In the genomic region with DNA sequence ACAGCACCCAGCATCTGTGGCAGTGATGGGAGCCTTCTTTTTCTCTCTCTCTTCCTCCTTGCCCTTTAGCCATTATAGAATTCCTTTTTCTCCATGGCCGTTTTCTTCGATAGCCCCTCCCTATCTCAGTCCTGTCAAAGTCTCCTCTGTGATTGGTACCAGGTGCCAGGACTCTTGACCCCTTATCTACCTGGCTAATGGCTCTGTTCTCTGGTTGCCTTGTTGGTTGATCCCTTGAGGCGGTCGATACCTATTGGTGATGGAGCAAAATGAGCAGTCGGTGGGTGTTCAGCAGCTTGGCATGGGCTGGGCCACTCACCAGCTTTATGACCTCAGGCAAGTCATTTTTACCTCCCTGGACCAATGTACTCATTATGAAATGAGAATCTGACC, we compare ENCODE assay signal across 8 cellular contexts. TPM values are rescaled to one million over a fixed set of nuclear protein-coding genes. Genes with fewer than 3 reads are reported as not detected.
A peak's percentile ranks its signal among the peaks of the same experiment; 100 is the strongest.
DNase-seq lines count a peak whose midpoint lies in the region; ATAC-seq and TF ChIP-seq lines count a peak whose summit lies in the region.

No MANE protein-coding gene starts in this region.

- peak overlapping the region; percentile 95 to 98 for H3K4me3 Mint-ChIP-seq in activated T-cell treated with anti-CD3 and anti-CD28 coated beads, Interleukin-2, amount 50 U/mL, for 72 hours
- H3K4me3 Mint-ChIP-seq in WTC11 = peak overlapping the region; percentile 89
- H3K4me3 Mint-ChIP-seq in stimulated activated memory B cell treated with anti-CD40 and anti-IgM and Interleukin-4, amounts not matched to agents 10 μg/mL and 1 μg/mL and 100 μg/mL, for 72 hours = peak overlapping the region; percentile 32

- peak overlapping the region; percentile 91 for H3K4me3 ChIP-seq in hepatocyte

- H3K36me3 Mint-ChIP-seq in activated T-cell treated with anti-CD3 and anti-CD28 coated beads, Interleukin-2, amount 50 U/mL, for 72 hours (ENCODE audit: insufficient read depth in 2 of 2) = peaks cover 21 to 36% of the 10 kb centered on the region in 2 donors
- H3K36me3 Mint-ChIP-seq in WTC11 = peaks cover 9% of the 10 kb centered on the region
- H3K36me3 Mint-ChIP-seq in stimulated activated memory B cell treated with anti-CD40 and anti-IgM and Interleukin-4, amounts not matched to agents 10 μg/mL and 1 μg/mL and 100 μg/mL, for 72 hours = peaks cover 11% of the 10 kb centered on the region

- DNase-seq in activated T-cell treated with anti-CD3 and anti-CD28 coated beads, Interleukin-2, amount 50 U/mL, for 72 hours = no peak
- no peak for DNase-seq in activated T-cell treated with anti-CD3 and anti-CD28 coated beads for 4 hours
- DNase-seq in WTC11 (ENCODE audit: low spot score) = no peak
- no peak for DNase-seq in hepatocyte (ENCODE audit: low spot score)
- no peak for DNase-seq in GF-D8 (lab: John Stamatoyannopoulos, UW)
- no peak for DNase-seq in NCI-H1694 (lab: John Stamatoyannopoulos, UW)

- peak overlapping the region; percentile 93 for H3K27ac Mint-ChIP-seq in activated T-cell treated with anti-CD3 and anti-CD28 coated beads, Interleukin-2, amount 50 U/mL, for 72 hours
- H3K27ac Mint-ChIP-seq in WTC11 = no peak overlapping the region
- H3K27ac Mint-ChIP-seq in stimulated activated memory B cell treated with anti-CD40 and anti-IgM and Interleukin-4, amounts not matched to agents 10 μg/mL and 1 μg/mL and 100 μg/mL, for 72 hours = no peak overlapping the region

- H2AFZ ChIP-seq in hepatocyte = no peak overlapping the region

- H3K79me2 ChIP-seq in hepatocyte = peaks cover 43% of the 10 kb centered on the region

- CTCF ChIA-PET in WTC11 (lab: Charles Lee) = interaction anchor here (1.0 to 3.6 kb wide), 7 partner anchors 20 to 155 kb away, joined by 3 to 17 read pairs (median 5); no protein-coding TSS in a partner anchor

- H3K27ac ChIP-seq in hepatocyte = no peak overlapping the region

- TF ChIP-seq CTCF in WTC11 (IDR thresholded peaks at IDR 0.05) (no peak), hepatocyte (IDR thresholded peaks at IDR 0.05; ENCODE audit: poor library complexity) (no peak)

- peaks cover 33% of the 10 kb centered on the region for H3K27me3 Mint-ChIP-seq in activated T-cell treated with anti-CD3 and anti-CD28 coated beads, Interleukin-2, amount 50 U/mL, for 72 hours (ENCODE audit: low read depth)
- H3K27me3 Mint-ChIP-seq in WTC11 (ENCODE audit: low read depth) = peaks cover 44% of the 10 kb centered on the region
- peaks cover 41% of the 10 kb centered on the region for H3K27me3 Mint-ChIP-seq in stimulated activated memory B cell treated with anti-CD40 and anti-IgM and Interleukin-4, amounts not matched to agents 10 μg/mL and 1 μg/mL and 100 μg/mL, for 72 hours

- no peaks in the 10 kb centered on the region for H3K9me3 ChIP-seq in hepatocyte (ENCODE audit: low read depth)

- no peaks in the 10 kb centered on the region for H3K36me3 ChIP-seq in hepatocyte (replicated peaks; ENCODE audit: insufficient read depth, low read depth)

- ATAC-seq in activated T-cell treated with anti-CD3 and anti-CD28 coated beads, Interleukin-2, amount 50 U/mL, for 72 hours (replicated peaks in 1 of 2) = no peak
- ATAC-seq in WTC11 (no peak), HG02938 (IDR thresholded peaks at IDR 0.05; ENCODE audit: unreplicated experiment) (no peak)
- no peak for ATAC-seq in stimulated activated memory B cell treated with anti-CD40 and anti-IgM and Interleukin-4, amounts not matched to agents 10 μg/mL and 1 μg/mL and 100 μg/mL, for 72 hours

- no peaks in the 10 kb centered on the region for H3K27me3 ChIP-seq in hepatocyte

- 55% methylated on average over 5 of the region's 5 CpGs for WGBS in hepatocyte (ENCODE audit: low lambda C conversion rate, missing lambda C conversion rate)

- H3K4me2 ChIP-seq in hepatocyte = peak overlapping the region; percentile 86

- H3K9me2 ChIP-seq in hepatocyte (replicated peaks; ENCODE audit: insufficient read depth) = no peaks in the 10 kb centered on the region

- peaks cover 23% of the 10 kb centered on the region for H4K20me1 ChIP-seq in hepatocyte (ENCODE audit: insufficient read depth, poor library complexity, severe bottlenecking)

- H3K4me1 ChIP-seq in hepatocyte (ENCODE audit: insufficient read depth) = peaks cover 23% of the 10 kb centered on the region

- no peaks in the 10 kb centered on the region for H3K9me3 Mint-ChIP-seq in activated T-cell treated with anti-CD3 and anti-CD28 coated beads, Interleukin-2, amount 50 U/mL, for 72 hours
- H3K9me3 Mint-ChIP-seq in WTC11 = no peaks in the 10 kb centered on the region
- H3K9me3 Mint-ChIP-seq in stimulated activated memory B cell treated with anti-CD40 and anti-IgM and Interleukin-4, amounts not matched to agents 10 μg/mL and 1 μg/mL and 100 μg/mL, for 72 hours = no peaks in the 10 kb centered on the region

- H3K4me1 Mint-ChIP-seq in activated T-cell treated with anti-CD3 and anti-CD28 coated beads, Interleukin-2, amount 50 U/mL, for 72 hours (ENCODE audit: low read depth) = peaks cover 65% of the 10 kb centered on the region
- H3K4me1 Mint-ChIP-seq in WTC11 = peaks cover 67% of the 10 kb centered on the region
- peaks cover 44% of the 10 kb centered on the region for H3K4me1 Mint-ChIP-seq in stimulated activated memory B cell treated with anti-CD40 and anti-IgM and Interleukin-4, amounts not matched to agents 10 μg/mL and 1 μg/mL and 100 μg/mL, for 72 hours

- POLR2A ChIA-PET in WTC11 (lab: Charles Lee) = interaction anchor here (0.6 to 1.4 kb wide), 2 partner anchors 10 to 55 kb away, joined by 3 read pairs; no protein-coding TSS in a partner anchor

TF ChIP-seq in WTC11, 78 proteins besides CTCF, POLR2A, EP300 and RAD21:
- TF ChIP-seq MXD4 (CRISPR knock-in tag; IDR thresholded peaks at IDR 0.05; ENCODE audit: borderline replicate concordance) = no peak
- no peak for TF ChIP-seq ELF4 (CRISPR knock-in tag; IDR thresholded peaks at IDR 0.05; ENCODE audit: low read depth)
- TF ChIP-seq GTF2I (CRISPR knock-in tag; conservative IDR thresholded peaks at IDR 0.05) = no peak
- TF ChIP-seq, protein P1, sequence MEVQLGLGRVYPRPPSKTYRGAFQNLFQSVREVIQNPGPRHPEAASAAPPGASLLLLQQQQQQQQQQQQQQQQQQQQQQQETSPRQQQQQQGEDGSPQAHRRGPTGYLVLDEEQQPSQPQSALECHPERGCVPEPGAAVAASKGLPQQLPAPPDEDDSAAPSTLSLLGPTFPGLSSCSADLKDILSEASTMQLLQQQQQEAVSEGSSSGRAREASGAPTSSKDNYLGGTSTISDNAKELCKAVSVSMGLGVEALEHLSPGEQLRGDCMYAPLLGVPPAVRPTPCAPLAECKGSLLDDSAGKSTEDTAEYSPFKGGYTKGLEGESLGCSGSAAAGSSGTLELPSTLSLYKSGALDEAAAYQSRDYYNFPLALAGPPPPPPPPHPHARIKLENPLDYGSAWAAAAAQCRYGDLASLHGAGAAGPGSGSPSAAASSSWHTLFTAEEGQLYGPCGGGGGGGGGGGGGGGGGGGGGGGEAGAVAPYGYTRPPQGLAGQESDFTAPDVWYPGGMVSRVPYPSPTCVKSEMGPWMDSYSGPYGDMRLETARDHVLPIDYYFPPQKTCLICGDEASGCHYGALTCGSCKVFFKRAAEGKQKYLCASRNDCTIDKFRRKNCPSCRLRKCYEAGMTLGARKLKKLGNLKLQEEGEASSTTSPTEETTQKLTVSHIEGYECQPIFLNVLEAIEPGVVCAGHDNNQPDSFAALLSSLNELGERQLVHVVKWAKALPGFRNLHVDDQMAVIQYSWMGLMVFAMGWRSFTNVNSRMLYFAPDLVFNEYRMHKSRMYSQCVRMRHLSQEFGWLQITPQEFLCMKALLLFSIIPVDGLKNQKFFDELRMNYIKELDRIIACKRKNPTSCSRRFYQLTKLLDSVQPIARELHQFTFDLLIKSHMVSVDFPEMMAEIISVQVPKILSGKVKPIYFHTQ (CRISPR knock-in tag; IDR thresholded peaks at IDR 0.05) = no peak
- TF ChIP-seq NFE2L1 (CRISPR knock-in tag; IDR thresholded peaks at IDR 0.05) = no peak
- TF ChIP-seq, protein P2, sequence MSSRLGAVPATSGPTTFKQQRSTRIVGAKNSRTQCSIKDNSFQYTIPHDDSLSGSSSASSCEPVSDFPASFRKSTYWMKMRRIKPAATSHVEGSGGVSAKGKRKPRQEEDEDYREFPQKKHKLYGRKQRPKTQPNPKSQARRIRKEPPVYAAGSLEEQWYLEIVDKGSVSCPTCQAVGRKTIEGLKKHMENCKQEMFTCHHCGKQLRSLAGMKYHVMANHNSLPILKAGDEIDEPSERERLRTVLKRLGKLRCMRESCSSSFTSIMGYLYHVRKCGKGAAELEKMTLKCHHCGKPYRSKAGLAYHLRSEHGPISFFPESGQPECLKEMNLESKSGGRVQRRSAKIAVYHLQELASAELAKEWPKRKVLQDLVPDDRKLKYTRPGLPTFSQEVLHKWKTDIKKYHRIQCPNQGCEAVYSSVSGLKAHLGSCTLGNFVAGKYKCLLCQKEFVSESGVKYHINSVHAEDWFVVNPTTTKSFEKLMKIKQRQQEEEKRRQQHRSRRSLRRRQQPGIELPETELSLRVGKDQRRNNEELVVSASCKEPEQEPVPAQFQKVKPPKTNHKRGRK (CRISPR knock-in tag; IDR thresholded peaks at IDR 0.05; ENCODE audit: borderline replicate concordance) = no peak
- TF ChIP-seq ZNF219 (CRISPR knock-in tag; IDR thresholded peaks at IDR 0.05; ENCODE audit: borderline replicate concordance) = no peak
- no peak for TF ChIP-seq OVOL2 (CRISPR knock-in tag; IDR thresholded peaks at IDR 0.05; ENCODE audit: borderline replicate concordance)
- no peak for TF ChIP-seq SMAD4 (CRISPR knock-in tag; IDR thresholded peaks at IDR 0.05)
- no peak for TF ChIP-seq HMGA2 (CRISPR knock-in tag; IDR thresholded peaks at IDR 0.05)

RNA-seq across cellular contexts. Expression of a gene that starts 2.0 kb away (rescaled TPM):
- total RNA-seq in activated T-cell treated with anti-CD3 and anti-CD28 coated beads, Interleukin-2, amount 50 U/mL, for 72 hours = 100 to 1,000 TPM in 1 of 2 donors, 10 to 100 TPM in 1; 96.3 to 107 TPM
- 12.5 to 19.4 TPM (median 14.6 TPM) in 3 replicates for total RNA-seq in WTC11 (2021)
- total RNA-seq in hepatocyte = 128 TPM in 2 replicates
- polyA plus RNA-seq in hepatocyte = 129 and 178 TPM in 2 replicates

Comparison
In these comparisons a context has a peak if more than half of its experiments do, and no peak if none do; other contexts are left out.
1. H3K4me3 Mint-ChIP-seq: peak in every context shown above with its lines; median percentile 96 in activated T-cell treated with anti-CD3 and anti-CD28 coated beads, Interleukin-2, amount 50 U/mL, for 72 hours; 89 in WTC11; 32 in stimulated activated memory B cell treated with anti-CD40 and anti-IgM and Interleukin-4, amounts not matched to agents 10 μg/mL and 1 μg/mL and 100 μg/mL, for 72 hours.